Comparison of ENCODE assay signal across 8 cellular contexts in genomic region chr7:27148031-27148775, GRCh38. TPM values are rescaled to one million over a fixed set of nuclear protein-coding genes. Genes with fewer than 3 reads are reported as not detected.
A peak's percentile ranks its signal among the peaks of the same experiment; 100 is the strongest.
DNase-seq lines count a peak whose midpoint lies in the region; ATAC-seq and TF ChIP-seq lines count a peak whose summit lies in the region.

No MANE protein-coding gene starts in this region.

- H3K4me3 ChIP-seq in NB4 (ENCODE audit: low read depth, low read length) = peak overlapping the region; percentile 13

- in situ Hi-C loops in GM13977 (cut with MboI; ENCODE audit: low pct_unique_long_range_greater_than_20kb, low sequenced_read_pairs, unreplicated experiment) = no loop called here

- H3K4me1 Mint-ChIP-seq in CD14-positive monocyte = peaks cover 47% of the 10 kb centered on the region
- peaks cover 21% of the 10 kb centered on the region for H3K4me1 Mint-ChIP-seq in endothelial cell (ENCODE audit: unreplicated experiment)
- peaks cover 10% of the 10 kb centered on the region for H3K4me1 Mint-ChIP-seq in osteocyte (ENCODE audit: unreplicated experiment)

- peaks cover 86 to 96% (median 94%) of the 10 kb centered on the region in 3 donors for H3K27me3 Mint-ChIP-seq in CD14-positive monocyte (ENCODE audit: low read depth in 3 of 3)
- H3K27me3 Mint-ChIP-seq in endothelial cell (ENCODE audit: unreplicated experiment) = peaks cover 52% of the 10 kb centered on the region
- H3K27me3 Mint-ChIP-seq in osteocyte (ENCODE audit: unreplicated experiment) = peaks cover 86% of the 10 kb centered on the region

- intact Hi-C loops in CD14-positive monocyte (cut with micrococcal nuclease) = no loop called here

- H3K36me3 Mint-ChIP-seq in CD14-positive monocyte = peaks cover 12 to 25% of the 10 kb centered on the region in 2 donors
- H3K36me3 Mint-ChIP-seq in endothelial cell (ENCODE audit: low read depth, unreplicated experiment) = peaks cover 4% of the 10 kb centered on the region
- peaks cover 2% of the 10 kb centered on the region for H3K36me3 Mint-ChIP-seq in osteocyte (ENCODE audit: unreplicated experiment)

- ATAC-seq in HG02571 (IDR thresholded peaks at IDR 0.05; ENCODE audit: unreplicated experiment) = no peak

- H3K4me3 Mint-ChIP-seq in CD14-positive monocyte (peak overlapping the region; percentile 67 to 92), endothelial cell (ENCODE audit: unreplicated experiment) (peak overlapping the region; percentile 56), osteocyte (ENCODE audit: unreplicated experiment) (no peak overlapping the region)

- H3K9me3 Mint-ChIP-seq in CD14-positive monocyte = peaks cover 11 to 58% (median 39%) of the 10 kb centered on the region in 7 donors
- H3K9me3 Mint-ChIP-seq in endothelial cell (ENCODE audit: unreplicated experiment) = no peaks in the 10 kb centered on the region
- no peaks in the 10 kb centered on the region for H3K9me3 Mint-ChIP-seq in osteocyte (ENCODE audit: unreplicated experiment)

- H3K27ac Mint-ChIP-seq in CD14-positive monocyte (no peak overlapping the region), endothelial cell (ENCODE audit: unreplicated experiment) (no peak overlapping the region), osteocyte (ENCODE audit: unreplicated experiment) (no peak overlapping the region)

- TF ChIP-seq CTCF in CD14-positive monocyte (IDR thresholded peaks at IDR 0.05) (no peak), NB4 (IDR thresholded peaks at IDR 0.05; ENCODE audit: low read depth, low read length) (no peak), endothelial cell (IDR thresholded peaks at IDR 0.05; ENCODE audit: unreplicated experiment) (no peak), osteocyte (IDR thresholded peaks at IDR 0.05) (no peak), GM13977 (IDR thresholded peaks at IDR 0.05; ENCODE audit: extremely low read depth, insufficient read depth, missing control alignments) (no peak)

- DNase-seq in CD14-positive monocyte (ENCODE audit: low spot score) (peak; percentile 43), NB4 (ENCODE audit: low read depth) (peak; percentile 40), endothelial cell (ENCODE audit: low spot score) (no peak), osteocyte (ENCODE audit: extremely low spot score, unreplicated experiment) (peak; percentile 73), GM13977 (ENCODE audit: low spot score) (no peak), dedifferentiated amniotic fluid mesenchymal stem cell (ENCODE audit: extremely low spot score) (no peak)
- DNase-seq in activated CD4-positive, alpha-beta T cell treated with anti-CD3 and anti-CD28 coated beads, Interleukin-2, amount 50 U/mL, for 48 hours = no peak

- no peak for TF ChIP-seq POLR2A in NB4 (IDR thresholded peaks at IDR 0.05; ENCODE audit: extremely low read depth, insufficient read length)

RNA-seq across cellular contexts. Expression of gene HOXA6, which starts 0.6 kb away (rescaled TPM):
- polyA plus RNA-seq in CD14-positive monocyte = not detected
- total RNA-seq in endothelial cell (ENCODE audit: unreplicated experiment) (not detected), osteocyte (not detected in 2 replicates)

RNA-seq across cellular contexts. Expression of gene HOXA3, which starts 4.2 kb away (rescaled TPM):
- polyA plus RNA-seq in CD14-positive monocyte = not detected
- total RNA-seq in endothelial cell (ENCODE audit: unreplicated experiment) (0.13 TPM), osteocyte (not detected in 2 replicates)

RNA-seq across cellular contexts. Expression of gene HOXA5, which starts 4.7 kb away (rescaled TPM):
- 1 to 10 TPM in 1 of 2 donors, under 1 TPM in 1; 0.85 to 1.8 TPM for polyA plus RNA-seq in CD14-positive monocyte
- total RNA-seq in endothelial cell (ENCODE audit: unreplicated experiment) (0.59 TPM), osteocyte (not detected in 2 replicates)

RNA-seq across cellular contexts. Expression of gene HOXA7, which starts 8.3 kb away (rescaled TPM):
- not detected for polyA plus RNA-seq in CD14-positive monocyte
- total RNA-seq in endothelial cell (ENCODE audit: unreplicated experiment) (not detected), osteocyte (not detected in 2 replicates)

RNA-seq across cellular contexts. Expression of gene HOXA9, which starts 17.1 kb away (rescaled TPM):
- polyA plus RNA-seq in CD14-positive monocyte = 1 to 10 TPM in 1 of 2 donors, under 1 TPM in 1; 0.55 to 1.9 TPM
- 0.80 TPM for total RNA-seq in endothelial cell (ENCODE audit: unreplicated experiment)
- not detected in 2 replicates for total RNA-seq in osteocyte

Comparison
In these comparisons a context has a peak if more than half of its experiments do, and no peak if none do; other contexts are left out.
1. DNase-seq: peak in CD14-positive monocyte (single experiment), NB4 (single experiment) and osteocyte (single experiment); none in endothelial cell (single experiment), activated CD4-positive, alpha-beta T cell treated with anti-CD3 and anti-CD28 coated beads, Interleukin-2, amount 50 U/mL, for 48 hours (0 of 2), GM13977 (single experiment) and dedifferentiated amniotic fluid mesenchymal stem cell (single experiment).